ENCODE assay signal across 18 cellular contexts in the genomic region with DNA sequence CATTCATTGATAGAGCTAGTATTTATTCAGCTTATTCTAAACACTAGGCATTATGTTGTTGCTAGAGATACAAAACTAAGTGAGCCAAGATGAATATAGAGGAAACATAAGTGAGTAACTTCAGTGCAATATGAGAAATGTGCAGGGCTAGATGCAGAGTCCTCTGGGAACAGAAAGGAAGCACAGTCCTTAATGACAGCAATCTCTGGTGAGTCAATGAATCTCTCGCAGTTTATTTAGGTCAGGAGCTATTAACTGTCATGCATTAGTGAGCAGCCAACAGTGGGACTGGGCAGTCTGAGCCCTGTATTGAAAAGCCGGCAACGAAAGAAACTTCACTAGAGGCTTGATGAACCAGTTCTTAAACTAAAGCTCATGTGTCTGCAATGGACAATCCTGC.
DNase-seq lines count a peak whose midpoint lies in the region; ATAC-seq and TF ChIP-seq lines count a peak whose summit lies in the region.
"Had no signal": no experiment of that assay in that cellular context is flagged by ENCODE, and none has a peak within 500 bp of the region (broad histone marks: within the 10 kb centered on the region; RNA-seq: fewer than 3 reads in every experiment).

No MANE protein-coding gene starts in this region.

- TF ChIP-seq CTCF in Panc1 (IDR thresholded peaks at IDR 0.05) (no peak), thyroid gland (IDR thresholded peaks at IDR 0.05) (no peak), stomach (IDR thresholded peaks at IDR 0.05) (no peak), left ventricle myocardium inferior (IDR thresholded peaks at IDR 0.05; ENCODE audit: borderline replicate concordance) (no peak)

- H3K9me3 ChIP-seq in Panc1 (ENCODE audit: control insufficient read depth, insufficient read depth, low read depth, low read length) (no peaks in the 10 kb centered on the region), thyroid gland (no peaks in the 10 kb centered on the region), stomach (no peaks in the 10 kb centered on the region), left ventricle myocardium inferior (replicated peaks) (no peaks in the 10 kb centered on the region)

- DNase-seq in NCI-H510A treated with DMSO at 0.1 percent for 48 hours (lab: John Stamatoyannopoulos, UW) = peak; percentile 6
- no peak for DNase-seq in NCI-H510A (lab: John Stamatoyannopoulos, UW)
- DNase-seq in Panc1 (ENCODE audit: low read depth, low spot score) = no peak
- DNase-seq in fibroblast of peridontal ligament (ENCODE audit: extremely low read depth) = peak; percentile 35
- peak; percentile 36 to 47 for DNase-seq in thyroid gland
- DNase-seq in stomach = no peak
- no peak for DNase-seq in activated T-cell treated with anti-CD3 and anti-CD28 coated beads, Interleukin-2, amount 50 U/mL, for 48 hours
- DNase-seq in left ventricle myocardium inferior = no peak
- DNase-seq: activated CD8-positive, alpha-beta memory T cell treated with anti-CD3 and anti-CD28 coated beads, Interleukin-2, amount 50 U/mL, for 4 hours; cerebellar nuclear complex; erythroblast; NCI-H226; PC-9; stimulated activated naive CD8-positive, alpha-beta T cell treated with anti-CD3 and anti-CD28 coated beads, Interleukin-15, amount 100 ng/mL, for 72 hours had no signal

- intact Hi-C loops in Panc1 (cut with micrococcal nuclease; ENCODE audit: unreplicated experiment) (no loop called here), thyroid gland (cut with DNase I) (no loop called here), stomach (cut with DNase I; ENCODE audit: low total_unique reads) (no loop called here), left ventricle myocardium inferior (cut with micrococcal nuclease) (no loop called here)

- peak; percentile 51; the same call in 1 of the 2 replicates for ATAC-seq in Panc1
- ATAC-seq: activated CD4-positive, CD25-positive, alpha-beta regulatory T cell treated with anti-CD3 and anti-CD28 coated beads, Interleukin-2, amount 50 U/mL, for 24 hours; activated naive CD4-positive, alpha-beta T cell treated with anti-CD3 and anti-CD28 coated beads, Interleukin-2, amount 50 U/mL, for 72 hours; stimulated activated naive CD8-positive, alpha-beta T cell treated with anti-CD3 and anti-CD28 coated beads, Interleukin-15, amount 100 ng/mL, for 72 hours had no signal

- H3K27ac ChIP-seq in Panc1 (ENCODE audit: low read length) (0 out of 2 replicates have a peak overlapping the region, but pooled peaks have one; percentile 34), thyroid gland (no peak overlapping the region), stomach (no peak overlapping the region), left ventricle myocardium inferior (replicated peaks) (no peak overlapping the region)
- H3K27ac ChIP-seq: 22Rv1, PC-9, skin epidermis had no signal

- TF ChIP-seq POLR2A in thyroid gland (IDR thresholded peaks at IDR 0.05) (no peak), stomach (IDR thresholded peaks at IDR 0.05) (no peak)

- POLR2A ChIA-PET in Panc1 (lab: Charles Lee) = no interaction called here

- no peaks in the 10 kb centered on the region for H3K36me3 ChIP-seq in Panc1 (ENCODE audit: control insufficient read depth, insufficient read depth, low read length)
- no peaks in the 10 kb centered on the region for H3K36me3 ChIP-seq in thyroid gland
- no peaks in the 10 kb centered on the region for H3K36me3 ChIP-seq in stomach
- no peaks in the 10 kb centered on the region for H3K36me3 ChIP-seq in left ventricle myocardium inferior

- TF ChIP-seq EP300 in stomach (IDR thresholded peaks at IDR 0.05) = no peak

- CTCF ChIA-PET in Panc1 (lab: Charles Lee) = interaction anchor here (0.5 kb wide), 1 partner anchor 35 kb away, joined by 4 read pairs; no protein-coding TSS in a partner anchor

- WGBS in thyroid gland, 2 donors = 11 to 33% methylated on average over 3 of the region's 3 CpGs
- WGBS in stomach, 5 donors = 75 to 83% (median 80%) methylated on average over 3 of the region's 3 CpGs

- H3K4me1 ChIP-seq in Panc1 (ENCODE audit: control insufficient read depth, insufficient read depth, low read length) (no peaks in the 10 kb centered on the region), thyroid gland (no peaks in the 10 kb centered on the region), stomach (no peaks in the 10 kb centered on the region), left ventricle myocardium inferior (no peaks in the 10 kb centered on the region)

- H3K27me3 ChIP-seq in Panc1 (ENCODE audit: control insufficient read depth, insufficient read depth, low read length) (no peaks in the 10 kb centered on the region), thyroid gland (peaks cover 3% of the 10 kb centered on the region), stomach (no peaks in the 10 kb centered on the region), left ventricle myocardium inferior (ENCODE audit: low read depth) (no peaks in the 10 kb centered on the region)

- no TSS peak for BruUV-seq in Panc1 (replicated peaks; lab: Mats Ljungman, UMichigan)

- H3K4me3 ChIP-seq in Panc1 (ENCODE audit: low read depth in 2 of 2, low read length in 2 of 2) (no peak overlapping the region), thyroid gland (replicated peaks in 1 of 3) (no peak overlapping the region), stomach (no peak overlapping the region), left ventricle myocardium inferior (no peak overlapping the region)
- H3K4me3 ChIP-seq: PC-9, skin epidermis had no signal

- in situ Hi-C loops in Panc1 (cut with HindIII; ENCODE audit: low pct_unique_long_range_greater_than_20kb, low sequenced_read_pairs) = no loop called here

Comparison
In these comparisons a context has a peak if more than half of its experiments do, and no peak if none do; other contexts are left out.
1. DNase-seq: peak in NCI-H510A treated with DMSO at 0.1 percent for 48 hours (single experiment), fibroblast of peridontal ligament (single experiment) and thyroid gland (2 of 2); none in NCI-H510A (single experiment), Panc1 (single experiment), stomach (single experiment), activated T-cell treated with anti-CD3 and anti-CD28 coated beads, Interleukin-2, amount 50 U/mL, for 48 hours (0 of 2) and left ventricle myocardium inferior (single experiment).